ENCODE assay signal across 24 cellular contexts in the genomic region with DNA sequence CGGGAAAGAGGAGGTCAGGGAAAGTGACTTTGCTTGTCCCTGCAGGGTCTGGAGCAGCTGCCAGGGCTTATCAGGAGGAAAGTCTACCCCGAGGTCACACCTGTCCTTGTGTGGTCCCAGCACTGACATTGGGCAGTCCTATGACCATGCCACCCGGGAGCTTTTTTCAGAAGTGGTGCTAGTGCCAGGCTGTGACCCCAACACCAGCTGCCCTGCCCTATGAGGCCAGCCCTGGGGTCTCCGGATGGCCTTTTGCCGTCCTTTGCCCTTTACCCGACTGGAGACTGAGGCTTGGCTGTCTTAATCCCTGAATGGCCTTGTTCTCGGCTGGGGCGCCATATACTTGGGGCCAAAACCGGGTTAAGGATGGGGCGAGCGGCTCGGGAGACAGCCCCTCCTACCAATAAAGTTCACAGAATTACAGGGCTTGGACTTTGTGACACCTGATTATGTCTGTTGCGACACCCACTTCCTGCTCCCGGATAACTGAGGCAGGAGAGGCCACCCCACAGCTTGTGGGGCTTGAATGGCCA.
"Had no signal": no experiment of that assay in that cellular context is flagged by ENCODE, and none has a peak within 500 bp of the region (broad histone marks: within the 10 kb centered on the region; RNA-seq: fewer than 3 reads in every experiment).

No MANE protein-coding gene starts in this region.

- H3K9ac ChIP-seq: parathyroid adenoma had no signal

- H3K27ac Mint-ChIP-seq: activated CD4-positive, alpha-beta T cell treated with anti-CD3 and anti-CD28 coated beads, Interleukin-2, amount 10 ng/mL, durations not matched to agents 7 days and 5 days; activated naive CD4-positive, alpha-beta T cell treated with anti-CD3 and anti-CD28 coated beads for 36 hours; activated T-helper 1 cell treated with anti-CD3 and anti-CD28 coated beads, Interleukin-12 subunit alpha, Interleukin-12 subunit beta, Interleukin-2, Interleukin-4 antibody, amounts not matched to agents 30 ng/mL and 10 ng/mL and 1 ng/mL, durations not matched to agents 14 hours and 24 hours and 36 hours; immature natural killer cell; memory B cell; naive thymus-derived CD8-positive, alpha-beta T cell; stimulated activated effector memory CD8-positive, alpha-beta T cell treated with anti-CD3 and anti-CD28 coated beads, Interleukin-12 subunit alpha, Interleukin-12 subunit beta, amount 100 ng/mL, for 72 hours had no signal

- H3K4me3 ChIP-seq: adrenal gland, breast epithelium, esophagus muscularis mucosa, gastroesophageal sphincter, heart left ventricle, skin epidermis, testis, upper lobe of left lung had no signal

- H3K27ac ChIP-seq: adrenal gland, breast epithelium, esophagus muscularis mucosa, gastroesophageal sphincter, heart left ventricle, parathyroid adenoma, skin epidermis, testis, upper lobe of left lung had no signal

- DNase-seq: activated CD4-positive, alpha-beta T cell treated with anti-CD3 and anti-CD28 coated beads, Interleukin-2, amount 10 ng/mL, durations not matched to agents 7 days and 5 days; activated CD8-positive, alpha-beta memory T cell treated with anti-CD3 and anti-CD28 coated beads for 24 hours; activated naive CD4-positive, alpha-beta T cell treated with anti-CD3 and anti-CD28 coated beads for 36 hours; dermis blood vessel endothelial cell; effector memory CD4-positive, alpha-beta T cell; immature natural killer cell; kidney glomerular epithelial cell; stimulated activated CD4-positive, alpha-beta T cell treated with anti-CD3 and anti-CD28 coated beads, Interleukin-4, amount 100 ng/mL, for 24 hours; T1000; testis; upper lobe of left lung had no signal

- H3K36me3 Mint-ChIP-seq: immature natural killer cell; stimulated activated effector memory CD8-positive, alpha-beta T cell treated with anti-CD3 and anti-CD28 coated beads, Interleukin-12 subunit alpha, Interleukin-12 subunit beta, amount 100 ng/mL, for 72 hours had no signal

- H3K9me3 Mint-ChIP-seq: activated CD4-positive, alpha-beta T cell treated with anti-CD3 and anti-CD28 coated beads, Interleukin-2, amount 10 ng/mL, durations not matched to agents 7 days and 5 days; activated T-helper 1 cell treated with anti-CD3 and anti-CD28 coated beads, Interleukin-12 subunit alpha, Interleukin-12 subunit beta, Interleukin-2, Interleukin-4 antibody, amounts not matched to agents 30 ng/mL and 10 ng/mL and 1 ng/mL, durations not matched to agents 14 hours and 24 hours and 36 hours; stimulated activated effector memory CD8-positive, alpha-beta T cell treated with anti-CD3 and anti-CD28 coated beads, Interleukin-12 subunit alpha, Interleukin-12 subunit beta, amount 100 ng/mL, for 72 hours had no signal

- H3K9me3 ChIP-seq: adrenal gland, breast epithelium, heart left ventricle, testis, upper lobe of left lung had no signal

- H3K36me3 ChIP-seq: adrenal gland, breast epithelium, esophagus muscularis mucosa, gastroesophageal sphincter, heart left ventricle, upper lobe of left lung had no signal

- H3K27me3 ChIP-seq: testis, upper lobe of left lung had no signal

- H2AFZ ChIP-seq: parathyroid adenoma had no signal

- H3K4me1 ChIP-seq: adrenal gland, breast epithelium, esophagus muscularis mucosa, gastroesophageal sphincter, parathyroid adenoma, testis had no signal

- ATAC-seq: activated CD4-positive, CD25-positive, alpha-beta regulatory T cell treated with anti-CD3 and anti-CD28 coated beads, Interleukin-2, amount 50 U/mL, for 24 hours; gastroesophageal sphincter; heart left ventricle; naive thymus-derived CD8-positive, alpha-beta T cell; SK-N-SH treated with all-trans-retinoic acid at 6 μM for 48 hours; stimulated activated effector memory CD8-positive, alpha-beta T cell treated with anti-CD3 and anti-CD28 coated beads, Interleukin-12 subunit alpha, Interleukin-12 subunit beta, amount 100 ng/mL, for 72 hours had no signal
